In the genomic region with DNA sequence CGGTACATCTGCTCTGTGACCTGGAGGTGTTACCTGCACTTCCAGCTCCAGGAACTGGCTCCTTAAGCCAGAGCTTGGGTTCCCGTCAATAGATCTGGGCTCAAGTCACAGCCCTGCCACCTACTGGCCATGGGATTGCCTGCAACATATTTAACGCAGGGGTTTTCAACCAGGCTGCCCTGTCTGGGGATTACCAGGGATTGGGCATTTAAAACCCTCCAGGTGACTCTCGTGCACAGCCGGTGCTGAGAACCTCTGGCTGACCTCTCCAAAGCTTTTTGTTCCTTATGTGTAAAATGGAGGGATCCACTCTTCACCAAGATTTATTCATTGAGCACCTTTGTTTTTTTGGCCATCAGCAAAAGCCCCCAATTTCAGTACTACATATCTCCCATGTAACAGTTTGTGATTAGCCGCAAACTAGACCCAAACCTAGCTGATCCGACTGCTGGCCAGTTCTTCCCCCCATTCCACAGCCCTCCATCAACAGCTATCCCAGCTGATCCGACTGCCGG, we compare ENCODE assay signal across 1 cellular context.
A peak's percentile ranks its signal among the peaks of the same experiment; 100 is the strongest.
TF ChIP-seq lines count a peak whose summit lies in the region.

No MANE protein-coding gene starts in this region.

TF ChIP-seq in HepG2, 621 proteins besides CTCF, POLR2A, EP300 and RAD21 (continued from another document):
- TF ChIP-seq SALL1 (CRISPR knock-in tag; IDR thresholded peaks at IDR 0.05) (0 out of 2 replicates have a peak, but pooled peaks have one; percentile 32), SIX4 (CRISPR knock-in tag; IDR thresholded peaks at IDR 0.05) (no peak), GTF3A (CRISPR knock-in tag; conservative IDR thresholded peaks at IDR 0.05) (no peak), BORCS8-MEF2B (CRISPR knock-in tag; IDR thresholded peaks at IDR 0.05) (0 out of 2 replicates have a peak, but pooled peaks have one; percentile 40), SMC3 (IDR thresholded peaks at IDR 0.05; ENCODE audit: low read length) (peak; percentile 91), XRCC5 (optimal IDR thresholded peaks at IDR 0.05; ENCODE audit: low read length) (peak; percentile 32), ZNF232 (CRISPR knock-in tag; IDR thresholded peaks at IDR 0.05; ENCODE audit: borderline replicate concordance) (no peak), GATAD2A (CRISPR knock-in tag; IDR thresholded peaks at IDR 0.05) (no peak), TEAD3 (CRISPR knock-in tag; optimal IDR thresholded peaks at IDR 0.05; ENCODE audit: borderline replicate concordance) (peak; percentile 42), SOX6 (IDR thresholded peaks at IDR 0.05) (no peak), SOX6 (CRISPR knock-in tag; IDR thresholded peaks at IDR 0.05) (0 out of 2 replicates have a peak, but pooled peaks have one; percentile 19), TFDP2 (CRISPR knock-in tag; IDR thresholded peaks at IDR 0.05) (no peak), POLR2G (IDR thresholded peaks at IDR 0.05; ENCODE audit: low read depth, low read length) (no peak)
- TF ChIP-seq, protein P1, sequence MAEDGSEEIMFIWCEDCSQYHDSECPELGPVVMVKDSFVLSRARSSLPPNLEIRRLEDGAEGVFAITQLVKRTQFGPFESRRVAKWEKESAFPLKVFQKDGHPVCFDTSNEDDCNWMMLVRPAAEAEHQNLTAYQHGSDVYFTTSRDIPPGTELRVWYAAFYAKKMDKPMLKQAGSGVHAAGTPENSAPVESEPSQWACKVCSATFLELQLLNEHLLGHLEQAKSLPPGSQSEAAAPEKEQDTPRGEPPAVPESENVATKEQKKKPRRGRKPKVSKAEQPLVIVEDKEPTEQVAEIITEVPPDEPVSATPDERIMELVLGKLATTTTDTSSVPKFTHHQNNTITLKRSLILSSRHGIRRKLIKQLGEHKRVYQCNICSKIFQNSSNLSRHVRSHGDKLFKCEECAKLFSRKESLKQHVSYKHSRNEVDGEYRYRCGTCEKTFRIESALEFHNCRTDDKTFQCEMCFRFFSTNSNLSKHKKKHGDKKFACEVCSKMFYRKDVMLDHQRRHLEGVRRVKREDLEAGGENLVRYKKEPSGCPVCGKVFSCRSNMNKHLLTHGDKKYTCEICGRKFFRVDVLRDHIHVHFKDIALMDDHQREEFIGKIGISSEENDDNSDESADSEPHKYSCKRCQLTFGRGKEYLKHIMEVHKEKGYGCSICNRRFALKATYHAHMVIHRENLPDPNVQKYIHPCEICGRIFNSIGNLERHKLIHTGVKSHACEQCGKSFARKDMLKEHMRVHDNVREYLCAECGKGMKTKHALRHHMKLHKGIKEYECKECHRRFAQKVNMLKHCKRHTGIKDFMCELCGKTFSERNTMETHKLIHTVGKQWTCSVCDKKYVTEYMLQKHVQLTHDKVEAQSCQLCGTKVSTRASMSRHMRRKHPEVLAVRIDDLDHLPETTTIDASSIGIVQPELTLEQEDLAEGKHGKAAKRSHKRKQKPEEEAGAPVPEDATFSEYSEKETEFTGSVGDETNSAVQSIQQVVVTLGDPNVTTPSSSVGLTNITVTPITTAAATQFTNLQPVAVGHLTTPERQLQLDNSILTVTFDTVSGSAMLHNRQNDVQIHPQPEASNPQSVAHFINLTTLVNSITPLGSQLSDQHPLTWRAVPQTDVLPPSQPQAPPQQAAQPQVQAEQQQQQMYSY (CRISPR knock-in tag; IDR thresholded peaks at IDR 0.05) = peak; percentile 53; the same call in 1 of the 2 replicates
